In the genomic region with DNA sequence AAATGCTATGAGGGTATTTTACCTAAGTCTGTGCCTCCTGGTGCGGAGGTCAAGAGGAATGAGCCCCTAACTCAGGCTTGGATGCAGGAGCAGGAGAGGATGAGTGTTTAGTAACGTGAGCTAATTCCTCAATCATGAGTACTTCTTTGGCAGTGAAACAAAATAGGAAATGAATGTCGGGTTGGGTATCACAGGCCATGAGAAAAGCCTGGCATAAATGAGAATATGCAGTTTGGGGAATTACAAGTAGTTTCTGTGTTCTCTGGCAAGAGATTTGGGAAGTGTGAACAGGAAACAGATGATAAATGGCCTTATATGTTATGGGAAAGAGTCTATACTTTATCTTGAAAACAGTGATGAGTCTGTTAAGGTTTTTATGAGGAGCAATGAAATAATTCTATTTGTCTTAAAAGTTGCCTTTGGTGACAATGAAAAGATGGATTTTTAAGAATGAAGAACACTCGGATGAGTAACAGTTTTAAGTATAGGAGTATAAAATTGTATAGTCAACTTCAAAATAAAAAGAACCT, we compare ENCODE assay signal across 13 cellular contexts. TPM values are rescaled to one million over a fixed set of nuclear protein-coding genes. Genes with fewer than 3 reads are reported as not detected.
A peak's percentile ranks its signal among the peaks of the same experiment; 100 is the strongest.
DNase-seq lines count a peak whose midpoint lies in the region; ATAC-seq, FAIRE-seq and TF ChIP-seq lines count a peak whose summit lies in the region.
"Had no signal": no experiment of that assay in that cellular context is flagged by ENCODE, and none has a peak within 500 bp of the region (broad histone marks: within the 10 kb centered on the region; RNA-seq: fewer than 3 reads in every experiment).

No MANE protein-coding gene starts in this region.

- peak; percentile 47 for DNase-seq in GM03348 (ENCODE audit: low spot score)
- peak; percentile 15 for DNase-seq in RKO (ENCODE audit: low spot score)
- peak; percentile 97 for DNase-seq in endothelial cell of umbilical vein (ENCODE audit: low read depth, low spot score)
- peak; percentile 72 for DNase-seq in skeletal muscle cell (ENCODE audit: low read depth)
- DNase-seq in NCI-H1048 (lab: John Stamatoyannopoulos, UW), result no peak
- DNase-seq: activated CD4-positive, alpha-beta T cell treated with anti-CD3 and anti-CD28 coated beads for 4 hours; activated naive CD4-positive, alpha-beta T cell treated with anti-CD3 and anti-CD28 coated beads, Interleukin-2, amount 50 U/mL, for 16 hours; DND-41; NCI-H446 treated with DMSO at 0.1 percent for 48 hours; T-helper 9 cell had no signal

- H3K9ac ChIP-seq in endothelial cell of umbilical vein (replicated peaks; ENCODE audit: extremely low read depth, insufficient read depth, low read length), result no peak overlapping the region

- H3K4me3 ChIP-seq in endothelial cell of umbilical vein (replicated peaks in 1 of 3; ENCODE audit: insufficient read depth in 1 of 3, low read depth in 1 of 3, low read length in 3 of 3) (no peak overlapping the region), skeletal muscle cell (ENCODE audit: low read depth, low read length) (no peak overlapping the region)
- H3K4me3 ChIP-seq: SJSA1 had no signal

- no peaks in the 10 kb centered on the region for H4K20me1 ChIP-seq in endothelial cell of umbilical vein (replicated peaks; ENCODE audit: control insufficient read depth, extremely low read depth, insufficient read depth, low read length)

- peak overlapping the region; percentile 17 for H3K4me2 ChIP-seq in endothelial cell of umbilical vein (ENCODE audit: insufficient read depth, low read length)

- intact Hi-C loops in endothelial cell of umbilical vein (cut with micrococcal nuclease), result no loop called here

- no peak for TF ChIP-seq CTCF in endothelial cell of umbilical vein (IDR thresholded peaks at IDR 0.05; ENCODE audit: extremely low read depth in 1 of 2, insufficient read depth in 1 of 2, low read depth in 1 of 2, low read length in 2 of 2)

- no peaks in the 10 kb centered on the region for H3K79me2 ChIP-seq in endothelial cell of umbilical vein (ENCODE audit: control insufficient read depth, insufficient read depth, low read length)

- TF ChIP-seq POLR2A in endothelial cell of umbilical vein (IDR thresholded peaks at IDR 0.05; ENCODE audit: low read depth, low read length), result no peak

- FAIRE-seq in endothelial cell of umbilical vein (lab: Jason Lieb, UNC), result peak; percentile 89

- peak overlapping the region; percentile 42 for H3K27ac ChIP-seq in endothelial cell of umbilical vein (ENCODE audit: insufficient read depth, low read depth, low read length)
- H3K27ac ChIP-seq: SJSA1 had no signal

- dilution Hi-C loops in endothelial cell of umbilical vein (cut with MboI; ENCODE audit: extremely low pct_ligation_motif_present, low sequenced_read_pairs), result no loop called here

- H3K27me3 ChIP-seq in endothelial cell of umbilical vein (ENCODE audit: control insufficient read depth in 2 of 2, insufficient read depth in 2 of 2, low read length in 2 of 2), result no peaks in the 10 kb centered on the region

- BruUV-seq in endothelial cell of umbilical vein (replicated peaks; lab: Mats Ljungman, UMichigan), result no TSS peak

- H3K4me1 ChIP-seq in endothelial cell of umbilical vein (ENCODE audit: control insufficient read depth, extremely low read depth, insufficient read depth, low read length), result peaks cover 31% of the 10 kb centered on the region

- no peaks in the 10 kb centered on the region for H3K9me3 ChIP-seq in endothelial cell of umbilical vein (replicated peaks; ENCODE audit: control insufficient read depth, insufficient read depth, low read length)
- H3K9me3 ChIP-seq: SJSA1 had no signal

- CTCF ChIA-PET in endothelial cell of umbilical vein (lab: Charles Lee), result interaction anchor here (1.0 to 1.6 kb wide), 2 partner anchors 17 to 59 kb away, joined by 6 to 13 read pairs; partner anchors contain the start of gene RNF146

- H3K36me3 ChIP-seq in endothelial cell of umbilical vein (ENCODE audit: control insufficient read depth in 2 of 2, extremely low read depth in 1 of 2, insufficient read depth in 2 of 2, low read length in 2 of 2), result no peaks in the 10 kb centered on the region
- H3K36me3 ChIP-seq: SJSA1 had no signal

- no peaks in the 10 kb centered on the region for H3K9me1 ChIP-seq in endothelial cell of umbilical vein (replicated peaks; ENCODE audit: control insufficient read depth, extremely low read depth, insufficient read depth, low read length)

- H2AFZ ChIP-seq in endothelial cell of umbilical vein (ENCODE audit: low read depth, low read length), result peak overlapping the region; percentile 14

- POLR2A ChIA-PET in endothelial cell of umbilical vein (lab: Charles Lee), result interaction anchor here (0.9 kb wide), 1 partner anchor 59 kb away, joined by 3 read pairs; the partner anchor contains the start of gene RNF146

- no peak for ATAC-seq in HG03108 (IDR thresholded peaks at IDR 0.05; ENCODE audit: unreplicated experiment)
- no peak for ATAC-seq in HG03432 (IDR thresholded peaks at IDR 0.05; ENCODE audit: unreplicated experiment)

TF ChIP-seq in endothelial cell of umbilical vein, 7 proteins besides CTCF, POLR2A, EP300 and RAD21:
- TF ChIP-seq GATA2 (IDR thresholded peaks at IDR 0.05; ENCODE audit: insufficient read depth, insufficient read length, low read depth, low read length), result no peak
- peak; percentile 31 for TF ChIP-seq POLR2AphosphoS5 (IDR thresholded peaks at IDR 0.05; ENCODE audit: insufficient read depth, low read depth, low read length)
- TF ChIP-seq FOS (IDR thresholded peaks at IDR 0.05; ENCODE audit: borderline replicate concordance, insufficient read depth, low read length), result peak; percentile 23
- TF ChIP-seq JUN (IDR thresholded peaks at IDR 0.05; ENCODE audit: borderline replicate concordance, insufficient read depth, insufficient read length, low read depth), result peak; percentile 36

RNA-seq across cellular contexts. Expression of gene RNF146, which starts 59.0 kb away (rescaled TPM):
- total RNA-seq in endothelial cell of umbilical vein, result 43.8 and 48.1 TPM in 2 replicates
- polyA plus RNA-seq in endothelial cell of umbilical vein, result 29.2 and 37.5 TPM in 2 replicates
- 30.4 and 37.1 TPM in 2 replicates for polyA plus RNA-seq in endothelial cell of umbilical vein (2011; cell fraction: cytosol; rRNA removed)
- polyA plus RNA-seq in endothelial cell of umbilical vein (2011; cell fraction: nucleus; rRNA removed), result 140 and 180 TPM in 2 replicates
- 37.9 and 43.5 TPM in 2 replicates for polyA plus RNA-seq in endothelial cell of umbilical vein (2012)
- polyA minus RNA-seq in endothelial cell of umbilical vein, result 40.6 and 43.6 TPM in 2 replicates
- polyA minus RNA-seq in endothelial cell of umbilical vein (2011; cell fraction: cytosol; rRNA and poly(A)+ RNA removed), result 3.3 TPM
- 50.2 and 88.2 TPM in 2 replicates for polyA minus RNA-seq in endothelial cell of umbilical vein (2011; cell fraction: nucleus; rRNA and poly(A)+ RNA removed)
